Comparison of ENCODE assay signal across 2 cellular contexts in the genomic region with DNA sequence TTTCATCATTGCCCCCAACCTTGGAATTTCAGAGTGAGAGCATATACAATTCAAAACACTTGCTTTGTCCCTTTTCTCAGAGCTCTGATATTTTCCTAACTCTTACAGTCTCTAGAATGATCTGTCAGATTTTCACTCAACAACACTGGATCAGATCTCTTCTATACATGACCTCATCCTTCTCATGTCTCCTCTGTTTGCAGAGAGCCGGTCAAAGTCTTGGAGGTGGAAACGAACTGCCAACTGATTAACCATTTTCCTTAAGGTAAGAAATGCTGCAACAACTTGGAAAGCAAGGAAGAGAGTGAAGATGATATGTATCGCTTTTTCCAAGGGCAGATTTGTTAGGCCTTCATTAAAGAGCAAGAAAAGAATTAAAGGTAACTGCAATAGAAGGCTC.
TF ChIP-seq lines count a peak whose summit lies in the region.

No MANE protein-coding gene starts in this region.

TF ChIP-seq in A549, 52 proteins besides CTCF, POLR2A, EP300 and RAD21:
- no peak for TF ChIP-seq JUNB (IDR thresholded peaks at IDR 0.05)

TF ChIP-seq in K562, 482 proteins besides CTCF, POLR2A, EP300 and RAD21:
- TF ChIP-seq ZKSCAN1 (IDR thresholded peaks at IDR 0.05; ENCODE audit: low read depth, low read length) (no peak), JUND (IDR thresholded peaks at IDR 0.05; ENCODE audit: borderline replicate concordance, low read depth, low read length) (no peak), JUND (tag; IDR thresholded peaks at IDR 0.05; ENCODE audit: borderline replicate concordance, low read depth, low read length) (peak; percentile 29; the same call in 2 of the 3 replicates)
